In genomic region chr6:31750411-31751022, GRCh38 we compare ENCODE assay signal across 29 cellular contexts. TPM values are rescaled to one million over a fixed set of nuclear protein-coding genes. Genes with fewer than 3 reads are reported as not detected.
A peak's percentile ranks its signal among the peaks of the same experiment; 100 is the strongest.
DNase-seq lines count a peak whose midpoint lies in the region; ATAC-seq, FAIRE-seq and TF ChIP-seq lines count a peak whose summit lies in the region.
"Had no signal": no experiment of that assay in that cellular context is flagged by ENCODE, and none has a peak within 500 bp of the region (broad histone marks: within the 10 kb centered on the region; RNA-seq: fewer than 3 reads in every experiment).

No MANE protein-coding gene starts in this region.

- H3K27ac ChIP-seq in HepG2 (ENCODE audit: extremely low read length, insufficient read depth, low read length) (no peak overlapping the region), right lobe of liver (no peak overlapping the region), dorsolateral prefrontal cortex (no peak overlapping the region), adrenal gland (no peak overlapping the region)
- H3K27ac ChIP-seq: A549, ovary, skin epidermis, upper lobe of right lung had no signal

- TF ChIP-seq POLR2A in HepG2 (IDR thresholded peaks at IDR 0.05; ENCODE audit: insufficient read depth in 1 of 2, low read depth in 2 of 2, low read length in 2 of 2) = no peak
- no peak for TF ChIP-seq POLR2A in right lobe of liver (IDR thresholded peaks at IDR 0.05)
- TF ChIP-seq POLR2A in adrenal gland (IDR thresholded peaks at IDR 0.05) = no peak

- peaks cover 30% of the 10 kb centered on the region for H3K4me1 ChIP-seq in HepG2 (ENCODE audit: insufficient read depth, low read length)
- H3K4me1 ChIP-seq in right lobe of liver = no peaks in the 10 kb centered on the region
- H3K4me1 ChIP-seq in adrenal gland (replicated peaks in 1 of 2) = no peaks in the 10 kb centered on the region
- H3K4me1 ChIP-seq: upper lobe of right lung had no signal

- H3K79me2 ChIP-seq in HepG2 (ENCODE audit: insufficient read depth, low read length) = no peaks in the 10 kb centered on the region

- TF ChIP-seq CTCF in HepG2 (CRISPR knock-in tag; IDR thresholded peaks at IDR 0.05) (no peak), right lobe of liver (IDR thresholded peaks at IDR 0.05) (no peak), fibroblast of villous mesenchyme (IDR thresholded peaks at IDR 0.05; ENCODE audit: insufficient read depth, low read depth, low read length) (no peak), dorsolateral prefrontal cortex (IDR thresholded peaks at IDR 0.05 in 54 of 56, conservative IDR thresholded peaks at IDR 0.05 in 2 of 56; ENCODE audit: low read depth in 1 of 56, partially characterized antibody in 56 of 56) (no peak), adrenal gland (IDR thresholded peaks at IDR 0.05) (no peak)

- no peak overlapping the region for H3K4me2 ChIP-seq in HepG2 (ENCODE audit: low read depth, low read length)
- H3K4me2 ChIP-seq: A549 had no signal

- no peaks in the 10 kb centered on the region for H4K20me1 ChIP-seq in HepG2 (ENCODE audit: insufficient read depth, low read length)

- POLR2A ChIA-PET in HepG2 (lab: Yijun Ruan, JAX) = interaction anchor here (1.1 to 4.7 kb wide), 3 partner anchors 13 to 95 kb away, joined by 3 to 106 read pairs (median 4); partner anchors contain the start of genes APOM, CLIC1 and MSH5

- CTCF ChIA-PET in HepG2 (lab: Yijun Ruan, JAX; ENCODE audit: low intra/inter-chr PET ratio, low total read pairs) = no interaction called here

- DNase-seq in HepG2 (ENCODE audit: low spot score) (no peak), right lobe of liver (no peak), RKO (ENCODE audit: low spot score) (peak; percentile 63), fibroblast of villous mesenchyme (ENCODE audit: low read depth) (peak; percentile 83), hepatic stellate cell (ENCODE audit: low spot score) (no peak), dorsolateral prefrontal cortex (no peak), adrenal gland (no peak)
- DNase-seq: activated CD4-positive, alpha-beta T cell treated with anti-CD3 and anti-CD28 coated beads, Interleukin-2, amount 50 U/mL, for 4 hours; activated naive CD4-positive, alpha-beta T cell treated with Interleukin-2 at 50 U/mL for 16 hours; activated T-cell treated with anti-CD3 and anti-CD28 coated beads, Interleukin-2, amount 50 U/mL, for 72 hours; AML-193; amniotic stem cell; CD4-positive, CD25-positive, alpha-beta regulatory T cell; DND-41; effector CD4-positive, alpha-beta T cell; H7; NCI-H1092; NCI-H1694; ovary; stimulated activated naive B cell treated with anti-CD40 and anti-IgM and Interleukin-4, amounts not matched to agents 10 μg/mL and 1 μg/mL and 100 μg/mL, for 72 hours; T-helper 1 cell; upper lobe of right lung had no signal

- no peak overlapping the region for H2AFZ ChIP-seq in HepG2 (ENCODE audit: low read length)

- in situ Hi-C loops in HepG2 (cut with HindIII; ENCODE audit: extremely low pct_ligation_motif_present, low pct_unique_long_range_greater_than_20kb) = no loop called here

- TF ChIP-seq RAD21 in HepG2 (CRISPR knock-in tag; IDR thresholded peaks at IDR 0.05) = no peak

- intact Hi-C loops in HepG2 (cut with micrococcal nuclease; ENCODE audit: unreplicated experiment) = no loop called here
- intact Hi-C loops in right lobe of liver (cut with DNase I) = no loop called here
- intact Hi-C loops in dorsolateral prefrontal cortex (cut with DNase I) = no loop called here
- intact Hi-C loops in adrenal gland (cut with DNase I) = no loop called here

- no peak for ATAC-seq in HepG2
- no peak for ATAC-seq in right lobe of liver
- no peak for ATAC-seq in GM18520 (IDR thresholded peaks at IDR 0.05; ENCODE audit: unreplicated experiment)
- ATAC-seq: A549; activated T-cell treated with anti-CD3 and anti-CD28 coated beads, Interleukin-2, amount 50 U/mL, for 72 hours; left lobe of liver; stimulated activated naive B cell treated with anti-CD40 and anti-IgM and Interleukin-4, amounts not matched to agents 10 μg/mL and 1 μg/mL and 100 μg/mL, for 72 hours; upper lobe of right lung had no signal

- no peaks in the 10 kb centered on the region for H3K27me3 ChIP-seq in HepG2 (ENCODE audit: control insufficient read depth in 1 of 2, insufficient read depth in 2 of 2, low read length in 2 of 2)
- H3K27me3 ChIP-seq in right lobe of liver = no peaks in the 10 kb centered on the region
- H3K27me3 ChIP-seq in dorsolateral prefrontal cortex = no peaks in the 10 kb centered on the region
- no peaks in the 10 kb centered on the region for H3K27me3 ChIP-seq in adrenal gland
- H3K27me3 ChIP-seq: ovary, upper lobe of right lung had no signal

- no peaks in the 10 kb centered on the region for H3K9me3 ChIP-seq in HepG2 (ENCODE audit: low read length)
- no peaks in the 10 kb centered on the region for H3K9me3 ChIP-seq in right lobe of liver
- no peaks in the 10 kb centered on the region for H3K9me3 ChIP-seq in adrenal gland (replicated peaks in 1 of 3)
- H3K9me3 ChIP-seq: A549, ovary, upper lobe of right lung had no signal

- H3K4me3 ChIP-seq in HepG2 (replicated peaks in 1 of 3; ENCODE audit: insufficient read depth in 1 of 3, low read depth in 2 of 3, low read length in 3 of 3) (no peak overlapping the region), right lobe of liver (no peak overlapping the region), fibroblast of villous mesenchyme (ENCODE audit: low read depth, low read length) (no peak overlapping the region), dorsolateral prefrontal cortex (no peak overlapping the region), adrenal gland (no peak overlapping the region)
- H3K4me3 ChIP-seq: A549, ovary, skin epidermis, upper lobe of right lung had no signal

- H3K9ac ChIP-seq in HepG2 (ENCODE audit: insufficient read depth, low read depth, low read length) = no peak overlapping the region

- WGBS in HepG2 (ENCODE audit: low lambda C conversion rate) = 92% methylated on average over 7 of the region's 7 CpGs
- 93% methylated on average over 6 of the region's 7 CpGs for WGBS in right lobe of liver (ENCODE audit: insufficient coverage, low coverage, low lambda C conversion rate, missing lambda C conversion rate)
- WGBS in adrenal gland, 4 donors = 90 to 94% (median 92%) methylated on average over 7 of the region's 7 CpGs

- H3K36me3 ChIP-seq in HepG2 (replicated peaks in 1 of 2; ENCODE audit: control insufficient read depth in 1 of 2, insufficient read depth in 2 of 2, low read length in 2 of 2) (no peaks in the 10 kb centered on the region), right lobe of liver (no peaks in the 10 kb centered on the region), adrenal gland (replicated peaks in 1 of 2) (no peaks in the 10 kb centered on the region)
- H3K36me3 ChIP-seq: ovary, upper lobe of right lung had no signal

- TF ChIP-seq EP300 in HepG2 (IDR thresholded peaks at IDR 0.05; ENCODE audit: low read depth in 2 of 2, low read length in 2 of 2) (no peak), HepG2 (CRISPR knock-in tag; IDR thresholded peaks at IDR 0.05; ENCODE audit: borderline replicate concordance) (no peak)

- TSS peak; percentile 27 for BruUV-seq in HepG2 (replicated peaks; lab: Mats Ljungman, UMichigan)

- FAIRE-seq in HepG2 (lab: Jason Lieb, UNC) = no peak
- FAIRE-seq: A549, bronchial epithelial cell, D721Med had no signal

RNA-seq across cellular contexts. Expression of gene MSH5, which starts 10.7 kb away (rescaled TPM):
- total RNA-seq in HepG2 (2016; rRNA removed; fragmentation: Illumina TruSeq; extraction: Trizol) (2.5 and 10.2 TPM in 2 replicates), right lobe of liver (1 to 10 TPM; 3.2 to 8.5 (median 4.3) TPM), fibroblast of villous mesenchyme (9.5 and 13.9 TPM in 2 replicates), dorsolateral prefrontal cortex (10 to 100 TPM in 56 of 120 experiments, 1 to 10 TPM in 63, under 1 TPM in 1; 0.83 to 23.4 (median 9.7) TPM), adrenal gland (10 to 100 TPM in 2 of 8 donors, 1 to 10 TPM in 6; 3.0 to 16.7 (median 5.8) TPM)
- 6.2 and 9.7 TPM in 2 replicates for total RNA-seq in HepG2 (2016; cell fraction: cytosol; rRNA removed; fragmentation: Illumina TruSeq; extraction: Trizol; ENCODE audit: low read depth)
- 3.6 and 10.0 TPM in 2 replicates for total RNA-seq in HepG2 (2016; cell fraction: insoluble cytoplasmic fraction; rRNA removed; fragmentation: Illumina TruSeq; extraction: Trizol)
- 3.8 and 4.3 TPM in 2 replicates for total RNA-seq in HepG2 (2016; cell fraction: membrane; rRNA removed; fragmentation: Illumina TruSeq; extraction: Trizol)
- 23.2 and 28.8 TPM in 2 replicates for total RNA-seq in HepG2 (2016; cell fraction: nucleus; rRNA removed; fragmentation: Illumina TruSeq; extraction: Trizol)
- polyA plus RNA-seq in HepG2 (2011; rRNA removed) (28.3 and 38.7 TPM in 2 replicates), adrenal gland (10 to 100 TPM in 2 of 3 donors, 1 to 10 TPM in 1; 3.6 to 24.5 (median 16.8) TPM)
- 6.2 and 7.0 TPM in 2 replicates for polyA plus RNA-seq in HepG2 (2011; cell fraction: cytosol; rRNA removed)
- polyA plus RNA-seq in HepG2 (2011; cell fraction: nucleus; rRNA removed) = 221 and 280 TPM in 2 replicates
- 18.8 and 19.5 TPM in 2 replicates for polyA plus RNA-seq in HepG2 (2012)
- polyA plus RNA-seq in HepG2 (2016; cell fraction: cytosol; fragmentation: Illumina TruSeq; extraction: Trizol; ENCODE audit: low read depth) = 0.90 and 1.3 TPM in 2 replicates
- 2.9 and 3.2 TPM in 2 replicates for polyA plus RNA-seq in HepG2 (2016; cell fraction: insoluble cytoplasmic fraction; fragmentation: Illumina TruSeq; extraction: Trizol; ENCODE audit: low read depth)
- polyA plus RNA-seq in HepG2 (2016; cell fraction: membrane; fragmentation: Illumina TruSeq; extraction: Trizol; ENCODE audit: low read depth) = 1.5 and 2.2 TPM in 2 replicates
- 76.6 and 77.9 TPM in 2 replicates for polyA plus RNA-seq in HepG2 (2016; cell fraction: nucleus; fragmentation: Illumina TruSeq; extraction: Trizol; ENCODE audit: insufficient read depth, low read depth)
- 32.0 and 34.5 TPM in 2 replicates for polyA minus RNA-seq in HepG2 (2011; rRNA and poly(A)+ RNA removed; ENCODE audit: low replicate concordance)
- 3.9 and 5.5 TPM in 2 replicates for polyA minus RNA-seq in HepG2 (2011; cell fraction: cytosol; rRNA and poly(A)+ RNA removed)
- 84.3 and 91.3 TPM in 2 replicates for polyA minus RNA-seq in HepG2 (2011; cell fraction: nucleus; rRNA and poly(A)+ RNA removed)

RNA-seq across cellular contexts. Expression of gene SAPCD1, which starts 11.9 kb away (rescaled TPM):
- 0.56 and 2.5 TPM in 2 replicates for total RNA-seq in HepG2 (2016; rRNA removed; fragmentation: Illumina TruSeq; extraction: Trizol)
- total RNA-seq in HepG2 (2016; cell fraction: cytosol; rRNA removed; fragmentation: Illumina TruSeq; extraction: Trizol; ENCODE audit: low read depth) = 2.3 TPM in 2 replicates
- total RNA-seq in HepG2 (2016; cell fraction: insoluble cytoplasmic fraction; rRNA removed; fragmentation: Illumina TruSeq; extraction: Trizol) = 0.51 and 2.0 TPM in 2 replicates
- total RNA-seq in HepG2 (2016; cell fraction: membrane; rRNA removed; fragmentation: Illumina TruSeq; extraction: Trizol) = 0.90 and 0.96 TPM in 2 replicates
- total RNA-seq in HepG2 (2016; cell fraction: nucleus; rRNA removed; fragmentation: Illumina TruSeq; extraction: Trizol) = 2.3 and 5.6 TPM in 2 replicates
- 3.9 and 5.3 TPM in 2 replicates for polyA plus RNA-seq in HepG2 (2011; rRNA removed)
- 0.92 and 1.1 TPM in 2 replicates for polyA plus RNA-seq in HepG2 (2011; cell fraction: cytosol; rRNA removed)
- 49.5 and 69.8 TPM in 2 replicates for polyA plus RNA-seq in HepG2 (2011; cell fraction: nucleus; rRNA removed)
- 4.7 and 9.1 TPM in 2 replicates for polyA plus RNA-seq in HepG2 (2012)
- polyA plus RNA-seq in HepG2 (2016; cell fraction: cytosol; fragmentation: Illumina TruSeq; extraction: Trizol; ENCODE audit: low read depth) = 0.23 and 0.59 TPM in 2 replicates
- polyA plus RNA-seq in HepG2 (2016; cell fraction: insoluble cytoplasmic fraction; fragmentation: Illumina TruSeq; extraction: Trizol; ENCODE audit: low read depth) = 0.53 and 0.99 TPM in 2 replicates
- 0.41 and 0.44 TPM in 2 replicates for polyA plus RNA-seq in HepG2 (2016; cell fraction: membrane; fragmentation: Illumina TruSeq; extraction: Trizol; ENCODE audit: low read depth)
- 12.4 and 21.2 TPM in 2 replicates for polyA plus RNA-seq in HepG2 (2016; cell fraction: nucleus; fragmentation: Illumina TruSeq; extraction: Trizol; ENCODE audit: insufficient read depth, low read depth)
- polyA minus RNA-seq in HepG2 (2011; rRNA and poly(A)+ RNA removed; ENCODE audit: low replicate concordance) = not detected in 2 replicates
- not detected in 2 replicates for polyA minus RNA-seq in HepG2 (2011; cell fraction: cytosol; rRNA and poly(A)+ RNA removed)
- 5.4 and 6.5 TPM in 2 replicates for polyA minus RNA-seq in HepG2 (2011; cell fraction: nucleus; rRNA and poly(A)+ RNA removed)
- total RNA-seq in right lobe of liver = 1 to 10 TPM in 2 of 6 experiments, under 1 TPM in 3, not detected in 1; 0.62 to 1.6 (median 0.90) TPM
- total RNA-seq in fibroblast of villous mesenchyme = 0.43 and 1.3 TPM in 2 replicates
- total RNA-seq in dorsolateral prefrontal cortex = 1 to 10 TPM in 92 of 120 experiments, under 1 TPM in 10, not detected in 18; 0.54 to 7.7 (median 1.9) TPM
- total RNA-seq in adrenal gland = under 1 TPM in 3 of 8 donors, not detected in 5; 0.46 to 0.96 (median 0.71) TPM
- polyA plus RNA-seq in adrenal gland = 10 to 100 TPM in 1 of 3 donors, 1 to 10 TPM in 1, under 1 TPM in 1; 0.75 to 17.2 (median 6.0) TPM
- polyA plus RNA-seq: CD4-positive, CD25-positive, alpha-beta regulatory T cell; IgD-negative memory B cell had no signal

RNA-seq across cellular contexts. Expression of gene CLIC1, which starts 14.2 kb away (rescaled TPM):
- total RNA-seq in HepG2 (2016; rRNA removed; fragmentation: Illumina TruSeq; extraction: Trizol) = 445 and 602 TPM in 2 replicates
- total RNA-seq in HepG2 (2016; cell fraction: cytosol; rRNA removed; fragmentation: Illumina TruSeq; extraction: Trizol; ENCODE audit: low read depth) = 267 and 295 TPM in 2 replicates
- total RNA-seq in HepG2 (2016; cell fraction: insoluble cytoplasmic fraction; rRNA removed; fragmentation: Illumina TruSeq; extraction: Trizol) = 442 and 617 TPM in 2 replicates
- total RNA-seq in HepG2 (2016; cell fraction: membrane; rRNA removed; fragmentation: Illumina TruSeq; extraction: Trizol) = 333 and 368 TPM in 2 replicates
- 383 and 410 TPM in 2 replicates for total RNA-seq in HepG2 (2016; cell fraction: nucleus; rRNA removed; fragmentation: Illumina TruSeq; extraction: Trizol)
- 891 and 997 TPM in 2 replicates for polyA plus RNA-seq in HepG2 (2011; rRNA removed)
- polyA plus RNA-seq in HepG2 (2011; cell fraction: cytosol; rRNA removed) = 1,063 and 1,114 TPM in 2 replicates
- 243 and 309 TPM in 2 replicates for polyA plus RNA-seq in HepG2 (2011; cell fraction: nucleus; rRNA removed)
- polyA plus RNA-seq in HepG2 (2012) = 684 and 693 TPM in 2 replicates
- polyA plus RNA-seq in HepG2 (2016; cell fraction: cytosol; fragmentation: Illumina TruSeq; extraction: Trizol; ENCODE audit: low read depth) = 249 and 300 TPM in 2 replicates
- polyA plus RNA-seq in HepG2 (2016; cell fraction: insoluble cytoplasmic fraction; fragmentation: Illumina TruSeq; extraction: Trizol; ENCODE audit: low read depth) = 415 and 433 TPM in 2 replicates
- 263 and 301 TPM in 2 replicates for polyA plus RNA-seq in HepG2 (2016; cell fraction: membrane; fragmentation: Illumina TruSeq; extraction: Trizol; ENCODE audit: low read depth)
- polyA plus RNA-seq in HepG2 (2016; cell fraction: nucleus; fragmentation: Illumina TruSeq; extraction: Trizol; ENCODE audit: insufficient read depth, low read depth) = 609 and 612 TPM in 2 replicates
- polyA minus RNA-seq in HepG2 (2011; rRNA and poly(A)+ RNA removed; ENCODE audit: low replicate concordance) = 509 and 745 TPM in 2 replicates
- polyA minus RNA-seq in HepG2 (2011; cell fraction: cytosol; rRNA and poly(A)+ RNA removed) = 299 and 375 TPM in 2 replicates
- 119 and 176 TPM in 2 replicates for polyA minus RNA-seq in HepG2 (2011; cell fraction: nucleus; rRNA and poly(A)+ RNA removed)
- 100 to 1,000 TPM in 1 of 6 experiments, 10 to 100 TPM in 5; 36.7 to 123 (median 62.0) TPM for total RNA-seq in right lobe of liver
- 586 and 701 TPM in 2 replicates for total RNA-seq in fibroblast of villous mesenchyme
- 10 to 100 TPM in 119 of 120 experiments, 1 to 10 TPM in 1; 6.1 to 85.5 (median 25.3) TPM for total RNA-seq in dorsolateral prefrontal cortex
- 100 to 1,000 TPM; 176 to 281 (median 217) TPM for total RNA-seq in adrenal gland
- polyA plus RNA-seq in adrenal gland = 100 to 1,000 TPM; 109 to 252 (median 146) TPM

RNA-seq across cellular contexts. Expression of gene DDAH2, which starts 21.4 kb away (rescaled TPM):
- total RNA-seq in HepG2 (2016; rRNA removed; fragmentation: Illumina TruSeq; extraction: Trizol) (14.4 and 16.4 TPM in 2 replicates), right lobe of liver (10 to 100 TPM; 16.3 to 27.5 (median 19.1) TPM), fibroblast of villous mesenchyme (60.5 and 68.0 TPM in 2 replicates), dorsolateral prefrontal cortex (10 to 100 TPM; 14.5 to 68.4 (median 29.2) TPM), adrenal gland (10 to 100 TPM; 21.1 to 52.7 (median 33.1) TPM)
- total RNA-seq in HepG2 (2016; cell fraction: cytosol; rRNA removed; fragmentation: Illumina TruSeq; extraction: Trizol; ENCODE audit: low read depth) = 8.5 and 10.3 TPM in 2 replicates
- 14.2 and 17.0 TPM in 2 replicates for total RNA-seq in HepG2 (2016; cell fraction: insoluble cytoplasmic fraction; rRNA removed; fragmentation: Illumina TruSeq; extraction: Trizol)
- 10.5 and 14.6 TPM in 2 replicates for total RNA-seq in HepG2 (2016; cell fraction: membrane; rRNA removed; fragmentation: Illumina TruSeq; extraction: Trizol)
- total RNA-seq in HepG2 (2016; cell fraction: nucleus; rRNA removed; fragmentation: Illumina TruSeq; extraction: Trizol) = 6.9 and 9.4 TPM in 2 replicates
- polyA plus RNA-seq in HepG2 (2011; rRNA removed) (21.1 and 21.9 TPM in 2 replicates), adrenal gland (100 to 1,000 TPM in 2 of 3 donors, 1 to 10 TPM in 1; 6.4 to 202 (median 138) TPM)
- polyA plus RNA-seq in HepG2 (2011; cell fraction: cytosol; rRNA removed) = 17.3 and 27.4 TPM in 2 replicates
- polyA plus RNA-seq in HepG2 (2011; cell fraction: nucleus; rRNA removed) = 76.2 and 86.7 TPM in 2 replicates
- 12.9 and 21.1 TPM in 2 replicates for polyA plus RNA-seq in HepG2 (2012)
- polyA plus RNA-seq in HepG2 (2016; cell fraction: cytosol; fragmentation: Illumina TruSeq; extraction: Trizol; ENCODE audit: low read depth) = 7.1 and 9.5 TPM in 2 replicates
- polyA plus RNA-seq in HepG2 (2016; cell fraction: insoluble cytoplasmic fraction; fragmentation: Illumina TruSeq; extraction: Trizol; ENCODE audit: low read depth) = 12.9 and 17.0 TPM in 2 replicates
- 9.7 and 13.0 TPM in 2 replicates for polyA plus RNA-seq in HepG2 (2016; cell fraction: membrane; fragmentation: Illumina TruSeq; extraction: Trizol; ENCODE audit: low read depth)
- polyA plus RNA-seq in HepG2 (2016; cell fraction: nucleus; fragmentation: Illumina TruSeq; extraction: Trizol; ENCODE audit: insufficient read depth, low read depth) = 21.1 and 21.5 TPM in 2 replicates
- polyA minus RNA-seq in HepG2 (2011; rRNA and poly(A)+ RNA removed; ENCODE audit: low replicate concordance) = 8.4 and 17.2 TPM in 2 replicates
- polyA minus RNA-seq in HepG2 (2011; cell fraction: cytosol; rRNA and poly(A)+ RNA removed) = 5.3 and 6.9 TPM in 2 replicates
- 10.2 and 10.7 TPM in 2 replicates for polyA minus RNA-seq in HepG2 (2011; cell fraction: nucleus; rRNA and poly(A)+ RNA removed)

RNA-seq across cellular contexts. Expression of gene VWA7, which starts 26.6 kb away (rescaled TPM):
- total RNA-seq in HepG2 (2016; rRNA removed; fragmentation: Illumina TruSeq; extraction: Trizol) (0.79 and 0.86 TPM in 2 replicates), right lobe of liver (1 to 10 TPM; 1.2 to 5.2 (median 2.7) TPM), fibroblast of villous mesenchyme (under 0.01 TPM in 2 replicates), dorsolateral prefrontal cortex (10 to 100 TPM in 116 of 120 experiments, 1 to 10 TPM in 4; 5.9 to 42.6 (median 21.4) TPM), adrenal gland (1 to 10 TPM in 2 of 8 donors, under 1 TPM in 6; 0.17 to 2.3 (median 0.50) TPM)
- total RNA-seq in HepG2 (2016; cell fraction: cytosol; rRNA removed; fragmentation: Illumina TruSeq; extraction: Trizol; ENCODE audit: low read depth) = 0.26 and 0.61 TPM in 2 replicates
- total RNA-seq in HepG2 (2016; cell fraction: insoluble cytoplasmic fraction; rRNA removed; fragmentation: Illumina TruSeq; extraction: Trizol) = 1.00 and 1.6 TPM in 2 replicates
- total RNA-seq in HepG2 (2016; cell fraction: membrane; rRNA removed; fragmentation: Illumina TruSeq; extraction: Trizol) = 1.1 TPM in 2 replicates
- 1.1 and 1.5 TPM in 2 replicates for total RNA-seq in HepG2 (2016; cell fraction: nucleus; rRNA removed; fragmentation: Illumina TruSeq; extraction: Trizol)
- polyA plus RNA-seq in HepG2 (2011; rRNA removed) (3.3 and 4.4 TPM in 2 replicates), adrenal gland (1 to 10 TPM in 2 of 3 donors, under 1 TPM in 1; 0.74 to 8.1 (median 1.1) TPM)
- 1.2 and 1.4 TPM in 2 replicates for polyA plus RNA-seq in HepG2 (2011; cell fraction: cytosol; rRNA removed)
- polyA plus RNA-seq in HepG2 (2011; cell fraction: nucleus; rRNA removed) = 14.3 and 22.4 TPM in 2 replicates
- polyA plus RNA-seq in HepG2 (2012) = 4.3 and 5.0 TPM in 2 replicates
- 0.23 and 0.25 TPM in 2 replicates for polyA plus RNA-seq in HepG2 (2016; cell fraction: cytosol; fragmentation: Illumina TruSeq; extraction: Trizol; ENCODE audit: low read depth)
- polyA plus RNA-seq in HepG2 (2016; cell fraction: insoluble cytoplasmic fraction; fragmentation: Illumina TruSeq; extraction: Trizol; ENCODE audit: low read depth) = 0.87 and 1.4 TPM in 2 replicates
- 0.29 and 0.52 TPM in 2 replicates for polyA plus RNA-seq in HepG2 (2016; cell fraction: membrane; fragmentation: Illumina TruSeq; extraction: Trizol; ENCODE audit: low read depth)
- 2.7 and 3.6 TPM in 2 replicates for polyA plus RNA-seq in HepG2 (2016; cell fraction: nucleus; fragmentation: Illumina TruSeq; extraction: Trizol; ENCODE audit: insufficient read depth, low read depth)
- polyA minus RNA-seq in HepG2 (2011; rRNA and poly(A)+ RNA removed; ENCODE audit: low replicate concordance) = 3.8 and 4.5 TPM in 2 replicates
- 2.0 and 3.0 TPM in 2 replicates for polyA minus RNA-seq in HepG2 (2011; cell fraction: cytosol; rRNA and poly(A)+ RNA removed)
- polyA minus RNA-seq in HepG2 (2011; cell fraction: nucleus; rRNA and poly(A)+ RNA removed) = 3.0 and 9.0 TPM in 2 replicates

Comparison
In these comparisons a context has a peak if more than half of its experiments do, and no peak if none do; other contexts are left out.
1. DNase-seq: peak in RKO (single experiment) and fibroblast of villous mesenchyme (single experiment); none in HepG2 (single experiment), right lobe of liver (0 of 3), hepatic stellate cell (single experiment), dorsolateral prefrontal cortex (0 of 10) and adrenal gland (0 of 7).